Comparison of ENCODE assay signal across 17 cellular contexts in genomic region chr14:68188174-68188573, GRCh38.
DNase-seq lines count a peak whose midpoint lies in the region; ATAC-seq, FAIRE-seq and TF ChIP-seq lines count a peak whose summit lies in the region.
"Had no signal": no experiment of that assay in that cellular context is flagged by ENCODE, and none has a peak within 500 bp of the region (broad histone marks: within the 10 kb centered on the region; RNA-seq: fewer than 3 reads in every experiment).

No MANE protein-coding gene starts in this region.

- H2AFZ ChIP-seq in HepG2 (ENCODE audit: low read length) (no peak overlapping the region), K562 (ENCODE audit: low read depth, low read length) (no peak overlapping the region), OCI-LY7 (ENCODE audit: low read length) (no peak overlapping the region)
- H2AFZ ChIP-seq: GM23248 had no signal

- no peak for TF ChIP-seq POLR2A in HepG2 (IDR thresholded peaks at IDR 0.05; ENCODE audit: insufficient read depth in 1 of 2, low read depth in 2 of 2, low read length in 2 of 2)
- no peak for TF ChIP-seq POLR2A in right lobe of liver (IDR thresholded peaks at IDR 0.05)
- no peak for TF ChIP-seq POLR2A in K562 (conservative IDR thresholded peaks at IDR 0.05)

- WGBS in HepG2 (ENCODE audit: low lambda C conversion rate): 94% methylated on average over 1 of the region's 1 CpG
- 88% methylated on average over 1 of the region's 1 CpG for WGBS in right lobe of liver (ENCODE audit: insufficient coverage, low coverage, low lambda C conversion rate, missing lambda C conversion rate)
- WGBS in K562 (ENCODE audit: insufficient coverage, low coverage, missing lambda C conversion rate): 27% methylated on average over 1 of the region's 1 CpG

- no peaks in the 10 kb centered on the region for H4K20me1 ChIP-seq in HepG2 (ENCODE audit: insufficient read depth, low read length)
- H4K20me1 ChIP-seq in K562 (replicated peaks; ENCODE audit: control insufficient read depth, insufficient read depth, low read length): no peaks in the 10 kb centered on the region
- H4K20me1 ChIP-seq in OCI-LY7 (ENCODE audit: insufficient read depth, low read length): no peaks in the 10 kb centered on the region
- H4K20me1 ChIP-seq: BLaER1 had no signal

- CTCF ChIA-PET in HepG2 (lab: Yijun Ruan, JAX; ENCODE audit: low intra/inter-chr PET ratio, low total read pairs) (no interaction called here), K562 (lab: Yijun Ruan, JAX; ENCODE audit: low intra/inter-chr PET ratio) (no interaction called here), OCI-LY7 (lab: Charles Lee; ENCODE audit: unreplicated experiment) (no interaction called here)

- ATAC-seq in HepG2 (no peak), right lobe of liver (no peak), K562 (no peak)
- ATAC-seq: GM12878 had no signal

- no peak for TF ChIP-seq EP300 in HepG2 (IDR thresholded peaks at IDR 0.05; ENCODE audit: low read depth in 2 of 2, low read length in 2 of 2)
- TF ChIP-seq EP300 in HepG2 (CRISPR knock-in tag; IDR thresholded peaks at IDR 0.05; ENCODE audit: borderline replicate concordance): no peak
- TF ChIP-seq EP300 in K562 (IDR thresholded peaks at IDR 0.05; ENCODE audit: low read length): no peak

- H3K9me1 ChIP-seq in K562 (ENCODE audit: control insufficient read depth, insufficient read depth, low read length): no peaks in the 10 kb centered on the region

- H3K36me3 ChIP-seq in HepG2 (replicated peaks in 1 of 2; ENCODE audit: control insufficient read depth in 1 of 2, insufficient read depth in 2 of 2, low read length in 2 of 2) (no peaks in the 10 kb centered on the region), right lobe of liver (no peaks in the 10 kb centered on the region), K562 (ENCODE audit: control insufficient read depth, insufficient read depth, low read length) (no peaks in the 10 kb centered on the region), OCI-LY7 (ENCODE audit: insufficient read depth, low read length) (no peaks in the 10 kb centered on the region)
- H3K36me3 ChIP-seq: BLaER1, HAP-1 had no signal

- TF ChIP-seq RAD21 in HepG2 (CRISPR knock-in tag; IDR thresholded peaks at IDR 0.05) (no peak), K562 (CRISPR knock-in tag; conservative IDR thresholded peaks at IDR 0.05 in 1 of 2, IDR thresholded peaks at IDR 0.05 in 1 of 2) (no peak)

- H3K27me3 ChIP-seq in HepG2 (ENCODE audit: control insufficient read depth in 1 of 2, insufficient read depth in 2 of 2, low read length in 2 of 2) (no peaks in the 10 kb centered on the region), right lobe of liver (no peaks in the 10 kb centered on the region), K562 (ENCODE audit: control insufficient read depth in 2 of 2, insufficient read depth in 2 of 2, low read length in 2 of 2) (no peaks in the 10 kb centered on the region)
- H3K27me3 ChIP-seq: BLaER1 had no signal

- peak; percentile 8 for FAIRE-seq in HepG2 (lab: Jason Lieb, UNC)
- no peak for FAIRE-seq in K562 (lab: Jason Lieb, UNC)
- peak; percentile 40 for FAIRE-seq in urothelium cell line (lab: Jason Lieb, UNC)
- FAIRE-seq: GM12878 had no signal

- H3K4me2 ChIP-seq in HepG2 (ENCODE audit: low read depth, low read length) (no peak overlapping the region), K562 (ENCODE audit: insufficient read depth, low read length) (no peak overlapping the region), OCI-LY7 (ENCODE audit: low read length) (no peak overlapping the region)
- H3K4me2 ChIP-seq: BLaER1, KMS-11 had no signal

- no peaks in the 10 kb centered on the region for H3K9me3 Mint-ChIP-seq in endothelial cell (ENCODE audit: unreplicated experiment)
- H3K9me3 Mint-ChIP-seq: HFFc6 had no signal

- H3K9me3 ChIP-seq in HepG2 (ENCODE audit: low read length): no peaks in the 10 kb centered on the region
- H3K9me3 ChIP-seq in right lobe of liver: no peaks in the 10 kb centered on the region
- H3K9me3 ChIP-seq in K562 (replicated peaks; ENCODE audit: control insufficient read depth, insufficient read depth, low read depth, low read length): no peaks in the 10 kb centered on the region
- H3K9me3 ChIP-seq in OCI-LY7 (ENCODE audit: low read length): no peaks in the 10 kb centered on the region
- H3K9me3 ChIP-seq: BLaER1, HAP-1 had no signal

- in situ Hi-C loops in HepG2 (cut with HindIII; ENCODE audit: extremely low pct_ligation_motif_present, low pct_unique_long_range_greater_than_20kb): no loop called here
- in situ Hi-C loops in K562 (cut with MboI): no loop called here

- H3K27ac ChIP-seq in HepG2 (ENCODE audit: extremely low read length, insufficient read depth, low read length): no peak overlapping the region
- no peak overlapping the region for H3K27ac ChIP-seq in right lobe of liver
- no peak overlapping the region for H3K27ac ChIP-seq in K562 (ENCODE audit: extremely low read depth, low read depth, low read length)
- H3K27ac ChIP-seq in OCI-LY7 (ENCODE audit: low read depth, low read length, poor library complexity, severe bottlenecking): no peak overlapping the region
- H3K27ac ChIP-seq: 22Rv1, BLaER1, GM23248, KMS-11 had no signal

- DNase-seq in HepG2 (ENCODE audit: low spot score): no peak
- DNase-seq in right lobe of liver: no peak
- no peak for DNase-seq in K562 (ENCODE audit: extremely low read depth in 1 of 4, low spot score in 3 of 4)
- no peak for DNase-seq in urothelium cell line (ENCODE audit: low spot score)
- no peak for DNase-seq in OCI-LY7 (ENCODE audit: low spot score)
- DNase-seq in endothelial cell (ENCODE audit: low spot score): no peak
- DNase-seq in effector CD8-positive, alpha-beta T cell (lab: John Stamatoyannopoulos, UW): no peak
- DNase-seq: CD4-positive, alpha-beta memory T cell; DMS79 treated with DMSO at 0.1 percent for 48 hours; GM23248; HFFc6 had no signal

- H3K4me3 ChIP-seq in HepG2 (replicated peaks in 1 of 3; ENCODE audit: insufficient read depth in 1 of 3, low read depth in 2 of 3, low read length in 3 of 3): no peak overlapping the region
- H3K4me3 ChIP-seq in right lobe of liver: no peak overlapping the region
- no peak overlapping the region for H3K4me3 ChIP-seq in K562
- H3K4me3 ChIP-seq in OCI-LY7 (ENCODE audit: low read depth, low read length, poor library complexity, severe bottlenecking): no peak overlapping the region
- H3K4me3 ChIP-seq: BLaER1, GM12878, GM23248, HAP-1 had no signal

- no peaks in the 10 kb centered on the region for H3K4me1 Mint-ChIP-seq in endothelial cell (ENCODE audit: unreplicated experiment)
- H3K4me1 Mint-ChIP-seq: CD14-positive monocyte had no signal

- H3K4me1 ChIP-seq in HepG2 (ENCODE audit: insufficient read depth, low read length) (peaks cover 33% of the 10 kb centered on the region), right lobe of liver (peaks cover 0 to 46% (median 12%) of the 10 kb centered on the region in 4 donors), K562 (replicated peaks in 1 of 2; ENCODE audit: control insufficient read depth in 2 of 2, insufficient read depth in 2 of 2, low read length in 2 of 2) (no peaks in the 10 kb centered on the region), OCI-LY7 (ENCODE audit: insufficient read depth, low read length, poor library complexity, severe bottlenecking) (no peaks in the 10 kb centered on the region)
- H3K4me1 ChIP-seq: BLaER1, HAP-1 had no signal

- no peaks in the 10 kb centered on the region for H3K36me3 Mint-ChIP-seq in endothelial cell (ENCODE audit: low read depth, unreplicated experiment)
- H3K36me3 Mint-ChIP-seq: CD14-positive monocyte; CD4-positive, alpha-beta memory T cell had no signal

- H3K9ac ChIP-seq in HepG2 (ENCODE audit: insufficient read depth, low read depth, low read length) (no peak overlapping the region), K562 (ENCODE audit: insufficient read depth in 1 of 2, low read depth in 2 of 2, low read length in 2 of 2) (no peak overlapping the region)
- H3K9ac ChIP-seq: BLaER1, GM23248, KMS-11 had no signal

- H3K27ac Mint-ChIP-seq in endothelial cell (ENCODE audit: unreplicated experiment): no peak overlapping the region
- H3K27ac Mint-ChIP-seq: CD4-positive, alpha-beta memory T cell; HFFc6 had no signal

- H3K27me3 Mint-ChIP-seq in endothelial cell (ENCODE audit: unreplicated experiment): no peaks in the 10 kb centered on the region
- H3K27me3 Mint-ChIP-seq: CD4-positive, alpha-beta memory T cell had no signal

- no peaks in the 10 kb centered on the region for H3K9me2 ChIP-seq in OCI-LY7 (ENCODE audit: insufficient read depth, low read length)

- TF ChIP-seq CTCF in HepG2 (CRISPR knock-in tag; IDR thresholded peaks at IDR 0.05) (no peak), right lobe of liver (IDR thresholded peaks at IDR 0.05) (no peak), K562 (IDR thresholded peaks at IDR 0.05 in 2 of 3, conservative IDR thresholded peaks at IDR 0.05 in 1 of 3; ENCODE audit: insufficient read depth in 2 of 3, low read depth in 1 of 3, low read length in 3 of 3) (no peak), OCI-LY7 (conservative IDR thresholded peaks at IDR 0.05; ENCODE audit: low read length) (no peak), endothelial cell (IDR thresholded peaks at IDR 0.05; ENCODE audit: unreplicated experiment) (no peak)

- BruUV-seq in HepG2 (replicated peaks; lab: Mats Ljungman, UMichigan): no TSS peak
- BruUV-seq in K562 (replicated peaks; lab: Mats Ljungman, UMichigan): no TSS peak
- no TSS peak for BruUV-seq in OCI-LY7 (replicated peaks; lab: Mats Ljungman, UMichigan)

- H3K4me3 Mint-ChIP-seq in endothelial cell (ENCODE audit: unreplicated experiment): no peak overlapping the region
- H3K4me3 Mint-ChIP-seq: CD14-positive monocyte; CD4-positive, alpha-beta memory T cell; HFFc6 had no signal

- intact Hi-C loops in HepG2 (cut with micrococcal nuclease; ENCODE audit: unreplicated experiment) (no loop called here), right lobe of liver (cut with DNase I) (no loop called here), K562 (cut with micrococcal nuclease) (no loop called here), OCI-LY7 (cut with micrococcal nuclease; ENCODE audit: unreplicated experiment) (no loop called here)

- POLR2A ChIA-PET in HepG2 (lab: Yijun Ruan, JAX) (no interaction called here), K562 (lab: Yijun Ruan, JAX) (no interaction called here), OCI-LY7 (lab: Charles Lee) (no interaction called here)

- H3K79me2 ChIP-seq in HepG2 (ENCODE audit: insufficient read depth, low read length) (no peaks in the 10 kb centered on the region), K562 (ENCODE audit: control insufficient read depth, insufficient read depth, low read length) (no peaks in the 10 kb centered on the region), OCI-LY7 (ENCODE audit: insufficient read depth, low read depth, low read length) (no peaks in the 10 kb centered on the region)

TF ChIP-seq in K562, 482 proteins besides CTCF, POLR2A, EP300 and RAD21 (continues in another document):
- no peak for TF ChIP-seq ZNF324 (CRISPR knock-in tag; IDR thresholded peaks at IDR 0.05)
- TF ChIP-seq SP1 (CRISPR knock-in tag; IDR thresholded peaks at IDR 0.05): no peak
- TF ChIP-seq RFX1 (IDR thresholded peaks at IDR 0.05): 0 out of 2 replicates have a peak, but pooled peaks have one; percentile 12

Comparison
In these comparisons a context has a peak if more than half of its experiments do, and no peak if none do; other contexts are left out.
1. Of the 241 proteins assayed by ChIP-seq in both HepG2 and K562: peak only in HepG2: none; only in K562: RFX1; in both: none; in neither: 240.